In genomic region chr7:26399309-26399610, GRCh38 we compare ENCODE assay signal across 8 cellular contexts.
DNase-seq lines count a peak whose midpoint lies in the region; ATAC-seq, FAIRE-seq and TF ChIP-seq lines count a peak whose summit lies in the region.

No MANE protein-coding gene starts in this region.

- H2BK120ac ChIP-seq in mesenchymal stem cell (ENCODE audit: low read depth, low read length), result no peak overlapping the region

- no peak overlapping the region for H4K8ac ChIP-seq in mesenchymal stem cell (ENCODE audit: low read length)

- H3K4me3 ChIP-seq in dorsolateral prefrontal cortex (peak overlapping the region; percentile 45 to 79 (median 65)), mesenchymal stem cell (ENCODE audit: insufficient read depth in 1 of 2, low read depth in 1 of 2, low read length in 2 of 2) (peak overlapping the region in 1 of 2 experiments; percentile 86), upper lobe of right lung (peak overlapping the region; percentile 68)

- TF ChIP-seq CTCF in D721Med (IDR thresholded peaks at IDR 0.05; ENCODE audit: insufficient read depth, missing control alignments), result peak; percentile 3
- peak in 2 of 56 donors; percentile 11 to 13 for TF ChIP-seq CTCF in dorsolateral prefrontal cortex (IDR thresholded peaks at IDR 0.05 in 54 of 56, conservative IDR thresholded peaks at IDR 0.05 in 2 of 56; ENCODE audit: low read depth in 1 of 56, partially characterized antibody in 56 of 56)
- peak; percentile 49 for TF ChIP-seq CTCF in upper lobe of right lung (IDR thresholded peaks at IDR 0.05)

- no peak for FAIRE-seq in D721Med (lab: Jason Lieb, UNC)

- intact Hi-C loops in dorsolateral prefrontal cortex (cut with DNase I), result no loop called here
- intact Hi-C loops in upper lobe of right lung (cut with DNase I), result no loop called here

- ATAC-seq in upper lobe of right lung, result peak; percentile 52
- ATAC-seq in HG02642 (IDR thresholded peaks at IDR 0.05; ENCODE audit: poor library complexity, unreplicated experiment), result no peak

- H2BK15ac ChIP-seq in mesenchymal stem cell (ENCODE audit: low read depth, poor library complexity, severe bottlenecking), result no peak overlapping the region

- H2AK5ac ChIP-seq in mesenchymal stem cell (ENCODE audit: low read length, severe bottlenecking), result no peak overlapping the region

- peak overlapping the region; percentile 88 for H3K9ac ChIP-seq in mesenchymal stem cell (ENCODE audit: low read length)

- H3K79me1 ChIP-seq in mesenchymal stem cell (replicated peaks; ENCODE audit: low read length, poor library complexity, severe bottlenecking), result no peaks in the 10 kb centered on the region

- no peak for DNase-seq in D721Med (ENCODE audit: insufficient read length, low spot score)
- peak; percentile 84 for DNase-seq in NCI-H748 (lab: John Stamatoyannopoulos, UW; ENCODE audit: unreplicated experiment)
- DNase-seq in dorsolateral prefrontal cortex, result peak in 7 of 10 donors; percentile 21 to 62 (median 33)
- no peak for DNase-seq in mesenchymal stem cell
- DNase-seq in upper lobe of right lung, result no peak
- no peak for DNase-seq in T1000 (lab: John Stamatoyannopoulos, UW)
- no peak for DNase-seq in stimulated activated CD4-positive, alpha-beta T cell treated with anti-CD3 and anti-CD28 coated beads, Interleukin-4, amount 100 ng/mL, for 24 hours

- no peak overlapping the region for H4K91ac ChIP-seq in mesenchymal stem cell (ENCODE audit: low read length)

- peak overlapping the region; percentile 98 for H3K4me2 ChIP-seq in mesenchymal stem cell (ENCODE audit: low read length, poor library complexity, severe bottlenecking)

- no peaks in the 10 kb centered on the region for H3K9me3 ChIP-seq in mesenchymal stem cell (ENCODE audit: control insufficient read depth, low read length)
- no peaks in the 10 kb centered on the region for H3K9me3 ChIP-seq in upper lobe of right lung

- H2BK12ac ChIP-seq in mesenchymal stem cell (ENCODE audit: low read length in 2 of 2), result no peak overlapping the region

- no peaks in the 10 kb centered on the region for H3K36me3 ChIP-seq in mesenchymal stem cell (ENCODE audit: control insufficient read depth in 1 of 2, insufficient read depth in 2 of 2, low read depth in 1 of 2, low read length in 2 of 2)
- no peaks in the 10 kb centered on the region for H3K36me3 ChIP-seq in upper lobe of right lung

- H3K27me3 ChIP-seq in dorsolateral prefrontal cortex (peaks cover 0 to 49% (median 0%) of the 10 kb centered on the region in 45 donors), mesenchymal stem cell (ENCODE audit: control insufficient read depth in 1 of 2, insufficient read depth in 1 of 2, low read length in 2 of 2) (no peaks in the 10 kb centered on the region), upper lobe of right lung (no peaks in the 10 kb centered on the region)

- WGBS in mesenchymal stem cell, result 8% methylated on average over 3 of the region's 3 CpGs

- no peak overlapping the region for H3K4ac ChIP-seq in mesenchymal stem cell (ENCODE audit: low read depth in 1 of 2, low read length in 2 of 2)

- H3K14ac ChIP-seq in mesenchymal stem cell (ENCODE audit: low read length in 2 of 2), result no peak overlapping the region

- H2BK5ac ChIP-seq in mesenchymal stem cell (ENCODE audit: low read depth, low read length, poor library complexity, severe bottlenecking), result no peak overlapping the region

- H3K18ac ChIP-seq in mesenchymal stem cell (ENCODE audit: low read depth in 1 of 2, low read length in 2 of 2), result no peak overlapping the region

- H3K4me1 ChIP-seq in mesenchymal stem cell (ENCODE audit: control insufficient read depth, insufficient read depth, low read depth, low read length) (peaks cover 6% of the 10 kb centered on the region), upper lobe of right lung (peaks cover 8% of the 10 kb centered on the region)

- peak overlapping the region; percentile 73 for H2AFZ ChIP-seq in mesenchymal stem cell (ENCODE audit: low read depth, low read length)

- H3K23ac ChIP-seq in mesenchymal stem cell (ENCODE audit: low read length in 2 of 2), result no peak overlapping the region

- peak overlapping the region in 51 of 59 donors; percentile 65 to 96 (median 85) for H3K27ac ChIP-seq in dorsolateral prefrontal cortex
- no peak overlapping the region for H3K27ac ChIP-seq in mesenchymal stem cell (ENCODE audit: low read length, poor library complexity, severe bottlenecking)
- H3K27ac ChIP-seq in upper lobe of right lung, result peak overlapping the region; percentile 95

Comparison
In these comparisons a context has a peak if more than half of its experiments do, and no peak if none do; other contexts are left out.
1. DNase-seq: peak in NCI-H748 (single experiment) and dorsolateral prefrontal cortex (7 of 10); none in D721Med (single experiment), mesenchymal stem cell (single experiment), upper lobe of right lung (single experiment), T1000 (single experiment) and stimulated activated CD4-positive, alpha-beta T cell treated with anti-CD3 and anti-CD28 coated beads, Interleukin-4, amount 100 ng/mL, for 24 hours (single experiment).